ENCODE assay signal across 1 cellular context in the genomic region with DNA sequence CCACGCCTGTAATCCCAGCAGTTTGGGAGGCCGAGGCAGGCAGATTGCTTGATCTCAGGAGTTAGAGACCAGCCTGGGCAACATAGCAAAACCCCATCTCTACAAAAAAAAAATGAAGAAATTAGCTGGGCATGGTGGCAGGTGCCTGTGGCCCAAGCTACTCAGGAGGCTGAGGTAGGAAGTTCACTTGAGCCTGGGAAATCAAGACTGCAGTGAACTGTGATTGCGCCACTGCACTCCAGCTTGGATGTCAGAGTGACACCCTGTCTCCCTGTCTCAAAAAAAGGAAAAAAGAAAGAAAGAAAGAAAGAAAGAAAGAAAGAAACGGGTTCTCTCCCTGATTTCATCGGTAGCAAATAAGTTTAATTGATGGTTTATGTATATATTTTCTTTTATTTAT.
TF ChIP-seq lines count a peak whose summit lies in the region.

No MANE protein-coding gene starts in this region.

TF ChIP-seq in endothelial cell of umbilical vein, 7 proteins besides CTCF, POLR2A, EP300 and RAD21 (continued from another document):
- TF ChIP-seq JUN (IDR thresholded peaks at IDR 0.05; ENCODE audit: borderline replicate concordance, insufficient read depth, insufficient read length, low read depth) = no peak
- TF ChIP-seq, protein P1, sequence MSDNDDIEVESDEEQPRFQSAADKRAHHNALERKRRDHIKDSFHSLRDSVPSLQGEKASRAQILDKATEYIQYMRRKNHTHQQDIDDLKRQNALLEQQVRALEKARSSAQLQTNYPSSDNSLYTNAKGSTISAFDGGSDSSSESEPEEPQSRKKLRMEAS (IDR thresholded peaks at IDR 0.05; ENCODE audit: insufficient read depth, insufficient read length) = no peak
TF ChIP-seq in endothelial cell of umbilical vein: peak in this region for 0.
